ENCODE assay signal across 15 cellular contexts in the genomic region with DNA sequence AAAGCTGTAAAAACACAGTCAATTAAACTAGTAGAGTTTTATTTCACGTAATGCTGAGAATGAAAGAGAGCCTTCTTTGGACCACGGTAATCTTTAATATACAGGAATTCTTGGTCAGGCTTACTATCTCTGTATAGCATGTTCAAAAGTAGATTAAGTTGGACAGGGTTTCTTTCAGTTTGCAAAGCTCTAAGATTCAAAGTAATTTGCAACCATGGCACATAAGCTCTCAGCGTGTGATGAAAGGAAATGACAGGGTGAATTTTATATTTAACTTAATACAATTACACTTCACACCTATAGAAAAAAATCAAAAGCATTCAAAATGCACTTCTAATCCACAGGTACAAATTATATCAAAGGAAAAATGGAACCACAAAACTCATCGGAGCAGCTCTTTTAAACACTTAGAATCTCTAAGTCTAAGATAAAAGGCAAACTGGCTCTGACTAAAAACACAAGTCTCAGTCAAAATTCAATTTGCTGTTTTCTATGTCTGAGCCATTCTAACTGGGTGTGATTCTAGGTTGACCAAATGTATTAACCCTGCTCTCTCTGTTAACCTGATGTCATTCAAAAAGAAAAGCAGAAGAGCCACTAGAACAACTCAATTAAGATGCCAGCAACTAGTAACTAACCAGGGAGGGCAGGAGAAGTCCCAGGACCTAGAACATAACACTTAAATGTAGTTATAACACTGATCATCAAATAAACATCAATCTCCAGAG.
DNase-seq lines count a peak whose midpoint lies in the region; TF ChIP-seq lines count a peak whose summit lies in the region.
"Had no signal": no experiment of that assay in that cellular context is flagged by ENCODE, and none has a peak within 500 bp of the region (broad histone marks: within the 10 kb centered on the region; RNA-seq: fewer than 3 reads in every experiment).

No MANE protein-coding gene starts in this region.

- no peaks in the 10 kb centered on the region for H3K36me3 Mint-ChIP-seq in MCF 10A (ENCODE audit: insufficient read depth, unreplicated experiment)
- peaks cover 4% of the 10 kb centered on the region for H3K36me3 Mint-ChIP-seq in T-helper 2 cell treated with Interferon-gamma antibody and Interleukin-4, amounts not matched to agents 5 μg/mL and 100 μg/mL, for 36 hours (ENCODE audit: low read depth)

- H3K4me1 ChIP-seq in mammary epithelial cell (ENCODE audit: insufficient read depth, low read length) (peaks cover 12% of the 10 kb centered on the region), mesenchymal stem cell (ENCODE audit: control insufficient read depth, insufficient read depth, low read depth, low read length) (peaks cover 17% of the 10 kb centered on the region), subcutaneous abdominal adipose tissue (ENCODE audit: control insufficient read depth in 5 of 5, insufficient read depth in 5 of 5, low read length in 5 of 5) (peaks cover 10 to 61% (median 46%) of the 10 kb centered on the region in 5 donors)

- dilution Hi-C loops in mammary epithelial cell (cut with HindIII; ENCODE audit: low sequenced_read_pairs) = no loop called here

- H3K9ac ChIP-seq in mammary epithelial cell (ENCODE audit: insufficient read depth, low read length) (no peak overlapping the region), mesenchymal stem cell (ENCODE audit: low read length) (no peak overlapping the region), subcutaneous abdominal adipose tissue (ENCODE audit: low read length in 5 of 5) (peak overlapping the region in 1 of 5 donors; percentile 16)

- H3K27ac Mint-ChIP-seq in MCF 10A (ENCODE audit: low read depth, unreplicated experiment) = peak overlapping the region; percentile 80
- peak overlapping the region; percentile 38 for H3K27ac Mint-ChIP-seq in T-helper 2 cell treated with Interferon-gamma antibody and Interleukin-4, amounts not matched to agents 5 μg/mL and 100 μg/mL, for 36 hours

- no peaks in the 10 kb centered on the region for H3K27me3 ChIP-seq in mammary epithelial cell (ENCODE audit: insufficient read depth, low read length)
- no peaks in the 10 kb centered on the region for H3K27me3 ChIP-seq in mesenchymal stem cell (ENCODE audit: control insufficient read depth in 1 of 2, insufficient read depth in 1 of 2, low read length in 2 of 2)
- H3K27me3 ChIP-seq in subcutaneous abdominal adipose tissue (ENCODE audit: control insufficient read depth in 5 of 5, insufficient read depth in 4 of 5, low read length in 5 of 5) = no peaks in the 10 kb centered on the region
- H3K27me3 ChIP-seq: BE2C had no signal

- no peak overlapping the region for H3K14ac ChIP-seq in mesenchymal stem cell (ENCODE audit: low read length in 2 of 2)

- H2BK5ac ChIP-seq in mesenchymal stem cell (ENCODE audit: low read depth, low read length, poor library complexity, severe bottlenecking) = no peak overlapping the region

- H3K4me3 ChIP-seq in mammary epithelial cell (replicated peaks in 1 of 3; ENCODE audit: insufficient read depth in 1 of 3, low read depth in 2 of 3, low read length in 3 of 3) (no peak overlapping the region), mesenchymal stem cell (ENCODE audit: insufficient read depth in 1 of 2, low read depth in 1 of 2, low read length in 2 of 2) (no peak overlapping the region), subcutaneous abdominal adipose tissue (ENCODE audit: low read depth in 1 of 5, low read length in 5 of 5) (no peak overlapping the region)

- no peak overlapping the region for H2AK5ac ChIP-seq in mesenchymal stem cell (ENCODE audit: low read length, severe bottlenecking)

- peaks cover 78% of the 10 kb centered on the region for H3K79me2 ChIP-seq in mammary epithelial cell (ENCODE audit: insufficient read depth, low read length)

- H3K4me1 Mint-ChIP-seq in MCF 10A (ENCODE audit: insufficient read depth, unreplicated experiment) = peaks cover 39% of the 10 kb centered on the region
- H3K4me1 Mint-ChIP-seq in T-helper 2 cell treated with Interferon-gamma antibody and Interleukin-4, amounts not matched to agents 5 μg/mL and 100 μg/mL, for 36 hours (ENCODE audit: low read depth) = peaks cover 43% of the 10 kb centered on the region

- no peak overlapping the region for H4K91ac ChIP-seq in mesenchymal stem cell (ENCODE audit: low read length)

- H2BK15ac ChIP-seq in mesenchymal stem cell (ENCODE audit: low read depth, poor library complexity, severe bottlenecking) = no peak overlapping the region

- no peaks in the 10 kb centered on the region for H3K27me3 Mint-ChIP-seq in MCF 10A (ENCODE audit: insufficient read depth, unreplicated experiment)
- H3K27me3 Mint-ChIP-seq in T-helper 2 cell treated with Interferon-gamma antibody and Interleukin-4, amounts not matched to agents 5 μg/mL and 100 μg/mL, for 36 hours (ENCODE audit: low read depth) = no peaks in the 10 kb centered on the region

- in situ Hi-C loops in mammary epithelial cell (cut with MboI; ENCODE audit: low sequenced_read_pairs in 2 of 2) = loop anchor here in 1 of 2 donors (25.0 kb wide), 1 partner anchor 107 kb away; no protein-coding TSS in a partner anchor

- POLR2A ChIA-PET in MCF 10A (lab: Yijun Ruan, JAX) = interaction anchor here (0.6 to 4.8 kb wide), 10 partner anchors 10 to 190 kb away, joined by 3 to 52 read pairs (median 6); no protein-coding TSS in a partner anchor

- H3K4me2 ChIP-seq in mammary epithelial cell (ENCODE audit: insufficient read depth, low read depth, low read length) (no peak overlapping the region), mesenchymal stem cell (ENCODE audit: low read length, poor library complexity, severe bottlenecking) (no peak overlapping the region)

- no peaks in the 10 kb centered on the region for H3K9me3 ChIP-seq in mammary epithelial cell (replicated peaks; ENCODE audit: insufficient read depth, low read length)
- no peaks in the 10 kb centered on the region for H3K9me3 ChIP-seq in mesenchymal stem cell (ENCODE audit: control insufficient read depth, low read length)
- no peaks in the 10 kb centered on the region for H3K9me3 ChIP-seq in subcutaneous abdominal adipose tissue (ENCODE audit: control insufficient read depth in 5 of 5, low read length in 5 of 5)
- H3K9me3 ChIP-seq: BE2C had no signal

- 75% methylated on average over 4 of the region's 4 CpGs for WGBS in mammary epithelial cell (ENCODE audit: low coverage, missing lambda C conversion rate)
- WGBS in mesenchymal stem cell = 97% methylated on average over 3 of the region's 4 CpGs

- no TSS peak for BruUV-seq in MCF 10A (replicated peaks; lab: Mats Ljungman, UMichigan)
- no TSS peak for BruUV-seq in mammary epithelial cell (replicated peaks; lab: Mats Ljungman, UMichigan)

- H2AFZ ChIP-seq in mammary epithelial cell (ENCODE audit: low read depth, low read length) (no peak overlapping the region), mesenchymal stem cell (ENCODE audit: low read depth, low read length) (no peak overlapping the region)

- H3K27ac ChIP-seq in mammary epithelial cell (ENCODE audit: insufficient read depth, low read depth, low read length) = no peak overlapping the region
- no peak overlapping the region for H3K27ac ChIP-seq in mesenchymal stem cell (ENCODE audit: low read length, poor library complexity, severe bottlenecking)
- H3K27ac ChIP-seq in subcutaneous abdominal adipose tissue (ENCODE audit: low read depth, low read length) = peak overlapping the region; percentile 20
- H3K27ac ChIP-seq: RWPE1 had no signal

- intact Hi-C loops in MCF 10A (cut with micrococcal nuclease) = no loop called here
- intact Hi-C loops in mammary epithelial cell (cut with micrococcal nuclease) = loop anchor here (2.0 to 5.0 kb wide), 3 partner anchors 33 to 295 kb away; no protein-coding TSS in a partner anchor

- DNase-seq in MCF 10A (ENCODE audit: unreplicated experiment) (no peak), mammary epithelial cell (no peak), mesenchymal stem cell (no peak), NCI-H345 (lab: John Stamatoyannopoulos, UW) (no peak), GM19240 (ENCODE audit: insufficient read length, low spot score) (no peak)
- DNase-seq in T-helper 2 cell treated with Interferon-gamma antibody and Interleukin-4, amounts not matched to agents 5 μg/mL and 100 μg/mL, for 36 hours (ENCODE audit: low spot score) = no peak
- no peak for DNase-seq in effector CD4-positive, alpha-beta T cell
- DNase-seq: BE2C; foreskin melanocyte; NCI-H1694 treated with DMSO at 0.1 percent for 48 hours; stimulated activated CD4-positive, alpha-beta T cell treated with anti-CD3 and anti-CD28 coated beads, Interleukin-4, amount 100 ng/mL, for 1 hour; stimulated activated naive CD4-positive, alpha-beta T cell; T1000 had no signal

- no peak overlapping the region for H3K4ac ChIP-seq in mesenchymal stem cell (ENCODE audit: low read depth in 1 of 2, low read length in 2 of 2)

- H3K79me1 ChIP-seq in mesenchymal stem cell (replicated peaks; ENCODE audit: low read length, poor library complexity, severe bottlenecking) = peaks cover 7% of the 10 kb centered on the region

- H4K8ac ChIP-seq in mesenchymal stem cell (ENCODE audit: low read length) = no peak overlapping the region

- H3K4me3 Mint-ChIP-seq in MCF 10A (ENCODE audit: unreplicated experiment) = no peak overlapping the region
- H3K4me3 Mint-ChIP-seq in T-helper 2 cell treated with Interferon-gamma antibody and Interleukin-4, amounts not matched to agents 5 μg/mL and 100 μg/mL, for 36 hours = peak overlapping the region; percentile 32

- no peak overlapping the region for H3K23ac ChIP-seq in mesenchymal stem cell (ENCODE audit: low read length in 2 of 2)

- no peaks in the 10 kb centered on the region for H3K9me3 Mint-ChIP-seq in MCF 10A (ENCODE audit: unreplicated experiment)
- H3K9me3 Mint-ChIP-seq in T-helper 2 cell treated with Interferon-gamma antibody and Interleukin-4, amounts not matched to agents 5 μg/mL and 100 μg/mL, for 36 hours = no peaks in the 10 kb centered on the region

- H3K18ac ChIP-seq in mesenchymal stem cell (ENCODE audit: low read depth in 1 of 2, low read length in 2 of 2) = peak overlapping the region in 1 of 2 experiments; percentile 8

- H2BK120ac ChIP-seq in mesenchymal stem cell (ENCODE audit: low read depth, low read length) = peak overlapping the region; percentile 6

- no peaks in the 10 kb centered on the region for H4K20me1 ChIP-seq in mammary epithelial cell (ENCODE audit: insufficient read depth, low read length)

- CTCF ChIA-PET in MCF 10A (lab: Yijun Ruan, JAX) (interaction anchor here (0.7 to 6.3 kb wide), 16 partner anchors 9 to 322 kb away, joined by 3 to 61 read pairs (median 4); no protein-coding TSS in a partner anchor), mammary epithelial cell (lab: Charles Lee; ENCODE audit: low non-redundant PET) (interaction anchor here (0.6 kb wide), 1 partner anchor 9 kb away, joined by 3 read pairs; no protein-coding TSS in a partner anchor)

- no peaks in the 10 kb centered on the region for H3K36me3 ChIP-seq in mammary epithelial cell (ENCODE audit: insufficient read depth, low read length)
- no peaks in the 10 kb centered on the region for H3K36me3 ChIP-seq in mesenchymal stem cell (ENCODE audit: control insufficient read depth in 1 of 2, insufficient read depth in 2 of 2, low read depth in 1 of 2, low read length in 2 of 2)
- H3K36me3 ChIP-seq in subcutaneous abdominal adipose tissue (ENCODE audit: control insufficient read depth in 5 of 5, insufficient read depth in 5 of 5, low read length in 5 of 5) = no peaks in the 10 kb centered on the region
- H3K36me3 ChIP-seq: BE2C had no signal

- TF ChIP-seq CTCF in MCF 10A (IDR thresholded peaks at IDR 0.05; ENCODE audit: unreplicated experiment) = no peak
- no peak for TF ChIP-seq CTCF in mammary epithelial cell (conservative IDR thresholded peaks at IDR 0.05 in 1 of 2, IDR thresholded peaks at IDR 0.05 in 1 of 2; ENCODE audit: extremely low read depth in 1 of 2, insufficient read depth in 1 of 2, low read depth in 1 of 2, low read length in 2 of 2)

- no peak overlapping the region for H2BK12ac ChIP-seq in mesenchymal stem cell (ENCODE audit: low read length in 2 of 2)
